Comparison of ENCODE assay signal across 1 cellular context in genomic region chr19:1112254-1113208, GRCh38.
TF ChIP-seq lines count a peak whose summit lies in the region.

No MANE protein-coding gene starts in this region.

TF ChIP-seq in K562, 482 proteins besides CTCF, POLR2A, EP300 and RAD21 (continued from another document):
- TF ChIP-seq ZNF518B (CRISPR knock-in tag; IDR thresholded peaks at IDR 0.05) (no peak), USF2 (CRISPR knock-in tag; IDR thresholded peaks at IDR 0.05) (peak; percentile 21; the same call in 1 of the 2 replicates), POLR2B (IDR thresholded peaks at IDR 0.05; ENCODE audit: low read depth, partially characterized antibody) (peak; percentile 17), TFAP4 (CRISPR knock-in tag; IDR thresholded peaks at IDR 0.05; ENCODE audit: borderline replicate concordance) (peak; percentile 49), POLR2G (IDR thresholded peaks at IDR 0.05; ENCODE audit: low read depth, low read length) (peak; percentile 73), ZNF324 (CRISPR knock-in tag; IDR thresholded peaks at IDR 0.05) (no peak), RCOR1 (IDR thresholded peaks at IDR 0.05; ENCODE audit: borderline replicate concordance in 1 of 2, low read depth in 2 of 2, low read length in 2 of 2) (no peak), CREM (IDR thresholded peaks at IDR 0.05; ENCODE audit: low read depth) (0 out of 2 replicates have a peak, but pooled peaks have one; percentile 26), ZNF140 (CRISPR knock-in tag; IDR thresholded peaks at IDR 0.05) (no peak), CREB5 (CRISPR knock-in tag; IDR thresholded peaks at IDR 0.05) (no peak), ZFX (CRISPR knock-in tag; IDR thresholded peaks at IDR 0.05) (peak; percentile 73), MNT (conservative IDR thresholded peaks at IDR 0.05) (peak in 1 of 2 experiments; percentile 75; a peak in 2 of 4 replicates), FOXA3 (CRISPR knock-in tag; conservative IDR thresholded peaks at IDR 0.05 in 1 of 2, IDR thresholded peaks at IDR 0.05 in 1 of 2) (0 out of 4 replicates have a peak, but pooled peaks of 1 of the 2 experiments have one; percentile 15), SUPT5H (IDR thresholded peaks at IDR 0.05) (peak; percentile 41), NFIC (IDR thresholded peaks at IDR 0.05) (0 out of 2 replicates have a peak, but pooled peaks have one; percentile 10), MYC (IDR thresholded peaks at IDR 0.05; ENCODE audit: low read depth, low read length) (0 out of 2 replicates have a peak, but pooled peaks have one; percentile 22), MYC (CRISPR knock-in tag; IDR thresholded peaks at IDR 0.05; ENCODE audit: borderline replicate concordance, low read depth) (no peak), MED1 (CRISPR knock-in tag; IDR thresholded peaks at IDR 0.05; ENCODE audit: borderline replicate concordance) (no peak), ASH1L (IDR thresholded peaks at IDR 0.05; ENCODE audit: borderline replicate concordance, low read depth, partially characterized antibody) (no peak), SIN3A (IDR thresholded peaks at IDR 0.05; ENCODE audit: borderline replicate concordance in 2 of 2, control insufficient read depth in 1 of 2, low read depth in 2 of 2, low read length in 2 of 2) (peak in 1 of 2 experiments; percentile 57; a peak in 1 of 4 replicates), CBFB (CRISPR knock-in tag; IDR thresholded peaks at IDR 0.05) (0 out of 2 replicates have a peak, but pooled peaks have one; percentile 1), SP1 (CRISPR knock-in tag; IDR thresholded peaks at IDR 0.05) (peak; percentile 29; the same call in 1 of the 2 replicates), ZNF124 (CRISPR knock-in tag; IDR thresholded peaks at IDR 0.05) (no peak), USF1 (CRISPR knock-in tag; IDR thresholded peaks at IDR 0.05) (peak; percentile 42; the same call in 1 of the 2 replicates), ZNF583 (CRISPR knock-in tag; IDR thresholded peaks at IDR 0.05) (no peak), MTA1 (IDR thresholded peaks at IDR 0.05; ENCODE audit: borderline replicate concordance) (no peak), SAFB (IDR thresholded peaks at IDR 0.05; ENCODE audit: borderline replicate concordance, low read depth, low read length) (peak; percentile 47; the same call in 1 of the 2 replicates), ZBTB7A (IDR thresholded peaks at IDR 0.05; ENCODE audit: borderline replicate concordance, control insufficient read depth, low read depth, low read length) (peak; percentile 42; the same call in 1 of the 2 replicates), RBM14 (IDR thresholded peaks at IDR 0.05; ENCODE audit: borderline replicate concordance, insufficient read depth, low read depth, low read length) (0 out of 2 replicates have a peak, but pooled peaks have one; percentile 55), GABPB1 (CRISPR knock-in tag; IDR thresholded peaks at IDR 0.05) (peak; percentile 31; the same call in 1 of the 2 replicates), FUS (optimal IDR thresholded peaks at IDR 0.05; ENCODE audit: low read depth, low read length) (peak; percentile 54)
